1 cellular context compared by ENCODE assay signal in the genomic region with DNA sequence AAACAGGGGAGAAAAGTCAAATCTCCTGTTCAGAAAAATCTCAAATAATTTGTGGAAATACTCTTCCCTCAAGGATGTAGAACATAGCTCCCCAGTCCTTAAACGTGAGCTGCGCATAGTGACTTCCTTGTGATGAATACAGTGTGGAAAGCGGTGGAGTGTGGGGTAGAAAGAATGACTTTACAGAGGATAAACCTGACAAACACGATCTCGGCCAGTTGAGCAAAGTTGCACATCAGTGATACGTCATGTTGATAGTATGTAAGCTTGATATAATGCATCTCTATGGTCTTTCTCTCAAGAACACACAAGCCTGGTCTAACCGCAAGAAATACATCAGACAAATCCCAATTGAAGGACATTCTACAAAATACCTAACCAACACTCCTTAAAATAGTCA.
TF ChIP-seq lines count a peak whose summit lies in the region.

No MANE protein-coding gene starts in this region.

TF ChIP-seq in IMR-90, 13 proteins besides CTCF, POLR2A, EP300 and RAD21:
- TF ChIP-seq MAFK (IDR thresholded peaks at IDR 0.05; ENCODE audit: low read depth, low read length) (no peak), CEBPB (IDR thresholded peaks at IDR 0.05; ENCODE audit: low read depth, low read length) (no peak), MAZ (IDR thresholded peaks at IDR 0.05; ENCODE audit: borderline replicate concordance, low read depth, low read length) (no peak), BHLHE40 (IDR thresholded peaks at IDR 0.05; ENCODE audit: low read depth, low read length) (no peak), CHD1 (IDR thresholded peaks at IDR 0.05; ENCODE audit: low read depth, low read length) (no peak), RFX5 (IDR thresholded peaks at IDR 0.05; ENCODE audit: low read depth, low read length) (no peak), MXI1 (IDR thresholded peaks at IDR 0.05; ENCODE audit: borderline replicate concordance, low read depth, low read length) (no peak), NFE2L2 (IDR thresholded peaks at IDR 0.05; ENCODE audit: low read depth, low read length) (no peak), FOS (IDR thresholded peaks at IDR 0.05; ENCODE audit: low read depth, low read length) (no peak)
- TF ChIP-seq, protein P1, sequence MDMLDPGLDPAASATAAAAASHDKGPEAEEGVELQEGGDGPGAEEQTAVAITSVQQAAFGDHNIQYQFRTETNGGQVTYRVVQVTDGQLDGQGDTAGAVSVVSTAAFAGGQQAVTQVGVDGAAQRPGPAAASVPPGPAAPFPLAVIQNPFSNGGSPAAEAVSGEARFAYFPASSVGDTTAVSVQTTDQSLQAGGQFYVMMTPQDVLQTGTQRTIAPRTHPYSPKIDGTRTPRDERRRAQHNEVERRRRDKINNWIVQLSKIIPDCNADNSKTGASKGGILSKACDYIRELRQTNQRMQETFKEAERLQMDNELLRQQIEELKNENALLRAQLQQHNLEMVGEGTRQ (IDR thresholded peaks at IDR 0.05; ENCODE audit: low read depth, low read length) = no peak
- TF ChIP-seq, protein P2, sequence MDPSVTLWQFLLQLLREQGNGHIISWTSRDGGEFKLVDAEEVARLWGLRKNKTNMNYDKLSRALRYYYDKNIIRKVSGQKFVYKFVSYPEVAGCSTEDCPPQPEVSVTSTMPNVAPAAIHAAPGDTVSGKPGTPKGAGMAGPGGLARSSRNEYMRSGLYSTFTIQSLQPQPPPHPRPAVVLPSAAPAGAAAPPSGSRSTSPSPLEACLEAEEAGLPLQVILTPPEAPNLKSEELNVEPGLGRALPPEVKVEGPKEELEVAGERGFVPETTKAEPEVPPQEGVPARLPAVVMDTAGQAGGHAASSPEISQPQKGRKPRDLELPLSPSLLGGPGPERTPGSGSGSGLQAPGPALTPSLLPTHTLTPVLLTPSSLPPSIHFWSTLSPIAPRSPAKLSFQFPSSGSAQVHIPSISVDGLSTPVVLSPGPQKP (IDR thresholded peaks at IDR 0.05; ENCODE audit: borderline replicate concordance, low read depth, low read length) = no peak
